In the genomic region with DNA sequence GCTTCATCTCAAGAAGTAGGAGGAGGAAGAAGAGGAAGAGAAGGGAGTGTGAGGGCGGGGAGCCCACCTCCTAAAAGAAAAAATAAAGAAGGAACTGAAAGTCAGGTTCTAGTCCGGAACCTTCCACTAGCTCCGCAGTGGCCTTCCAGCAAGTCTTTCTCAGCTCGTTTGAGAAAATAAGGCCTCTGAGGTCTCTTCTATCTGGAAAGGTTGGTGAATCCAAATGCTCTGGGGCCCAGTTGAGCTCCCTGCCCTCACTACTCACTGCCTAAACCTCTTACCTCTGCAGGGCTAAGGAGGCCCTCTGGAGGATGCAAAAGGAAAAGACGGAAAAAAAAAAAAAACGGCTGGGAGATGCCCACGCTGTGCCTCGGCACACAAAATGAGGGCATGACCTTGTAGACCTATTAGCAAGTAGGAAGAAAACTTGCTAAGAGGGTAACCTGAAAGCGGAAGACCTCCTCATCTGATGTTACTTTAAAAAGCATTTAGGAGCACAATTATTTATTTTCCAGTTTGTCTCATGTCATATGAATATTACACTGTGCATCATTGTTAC, we compare ENCODE assay signal across 1 cellular context.
TF ChIP-seq lines count a peak whose summit lies in the region.

No MANE protein-coding gene starts in this region.

TF ChIP-seq in GM12878, 131 proteins besides CTCF, POLR2A, EP300 and RAD21 (continued from another document):
- TF ChIP-seq, protein P1, sequence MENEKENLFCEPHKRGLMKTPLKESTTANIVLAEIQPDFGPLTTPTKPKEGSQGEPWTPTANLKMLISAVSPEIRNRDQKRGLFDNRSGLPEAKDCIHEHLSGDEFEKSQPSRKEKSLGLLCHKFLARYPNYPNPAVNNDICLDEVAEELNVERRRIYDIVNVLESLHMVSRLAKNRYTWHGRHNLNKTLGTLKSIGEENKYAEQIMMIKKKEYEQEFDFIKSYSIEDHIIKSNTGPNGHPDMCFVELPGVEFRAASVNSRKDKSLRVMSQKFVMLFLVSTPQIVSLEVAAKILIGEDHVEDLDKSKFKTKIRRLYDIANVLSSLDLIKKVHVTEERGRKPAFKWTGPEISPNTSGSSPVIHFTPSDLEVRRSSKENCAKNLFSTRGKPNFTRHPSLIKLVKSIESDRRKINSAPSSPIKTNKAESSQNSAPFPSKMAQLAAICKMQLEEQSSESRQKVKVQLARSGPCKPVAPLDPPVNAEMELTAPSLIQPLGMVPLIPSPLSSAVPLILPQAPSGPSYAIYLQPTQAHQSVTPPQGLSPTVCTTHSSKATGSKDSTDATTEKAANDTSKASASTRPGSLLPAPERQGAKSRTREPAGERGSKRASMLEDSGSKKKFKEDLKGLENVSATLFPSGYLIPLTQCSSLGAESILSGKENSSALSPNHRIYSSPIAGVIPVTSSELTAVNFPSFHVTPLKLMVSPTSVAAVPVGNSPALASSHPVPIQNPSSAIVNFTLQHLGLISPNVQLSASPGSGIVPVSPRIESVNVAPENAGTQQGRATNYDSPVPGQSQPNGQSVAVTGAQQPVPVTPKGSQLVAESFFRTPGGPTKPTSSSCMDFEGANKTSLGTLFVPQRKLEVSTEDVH (IDR thresholded peaks at IDR 0.05; ENCODE audit: low read depth, partially characterized antibody) = no peak
- TF ChIP-seq RBBP5 (conservative IDR thresholded peaks at IDR 0.05) = no peak
- no peak for TF ChIP-seq ZBED1 (IDR thresholded peaks at IDR 0.05; ENCODE audit: borderline replicate concordance)
- TF ChIP-seq, protein P2, sequence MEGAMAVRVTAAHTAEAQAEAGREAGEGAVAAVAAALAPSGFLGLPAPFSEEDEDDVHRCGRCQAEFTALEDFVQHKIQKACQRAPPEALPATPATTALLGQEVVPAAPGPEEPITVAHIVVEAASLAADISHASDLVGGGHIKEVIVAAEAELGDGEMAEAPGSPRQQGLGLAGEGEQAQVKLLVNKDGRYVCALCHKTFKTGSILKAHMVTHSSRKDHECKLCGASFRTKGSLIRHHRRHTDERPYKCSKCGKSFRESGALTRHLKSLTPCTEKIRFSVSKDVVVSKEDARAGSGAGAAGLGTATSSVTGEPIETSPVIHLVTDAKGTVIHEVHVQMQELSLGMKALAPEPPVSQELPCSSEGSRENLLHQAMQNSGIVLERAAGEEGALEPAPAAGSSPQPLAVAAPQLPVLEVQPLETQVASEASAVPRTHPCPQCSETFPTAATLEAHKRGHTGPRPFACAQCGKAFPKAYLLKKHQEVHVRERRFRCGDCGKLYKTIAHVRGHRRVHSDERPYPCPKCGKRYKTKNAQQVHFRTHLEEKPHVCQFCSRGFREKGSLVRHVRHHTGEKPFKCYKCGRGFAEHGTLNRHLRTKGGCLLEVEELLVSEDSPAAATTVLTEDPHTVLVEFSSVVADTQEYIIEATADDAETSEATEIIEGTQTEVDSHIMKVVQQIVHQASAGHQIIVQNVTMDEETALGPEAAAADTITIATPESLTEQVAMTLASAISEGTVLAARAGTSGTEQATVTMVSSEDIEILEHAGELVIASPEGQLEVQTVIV (IDR thresholded peaks at IDR 0.05; ENCODE audit: borderline replicate concordance, partially characterized antibody) = no peak
- no peak for TF ChIP-seq CBX5 (IDR thresholded peaks at IDR 0.05; ENCODE audit: low read depth)
- TF ChIP-seq, protein P3, sequence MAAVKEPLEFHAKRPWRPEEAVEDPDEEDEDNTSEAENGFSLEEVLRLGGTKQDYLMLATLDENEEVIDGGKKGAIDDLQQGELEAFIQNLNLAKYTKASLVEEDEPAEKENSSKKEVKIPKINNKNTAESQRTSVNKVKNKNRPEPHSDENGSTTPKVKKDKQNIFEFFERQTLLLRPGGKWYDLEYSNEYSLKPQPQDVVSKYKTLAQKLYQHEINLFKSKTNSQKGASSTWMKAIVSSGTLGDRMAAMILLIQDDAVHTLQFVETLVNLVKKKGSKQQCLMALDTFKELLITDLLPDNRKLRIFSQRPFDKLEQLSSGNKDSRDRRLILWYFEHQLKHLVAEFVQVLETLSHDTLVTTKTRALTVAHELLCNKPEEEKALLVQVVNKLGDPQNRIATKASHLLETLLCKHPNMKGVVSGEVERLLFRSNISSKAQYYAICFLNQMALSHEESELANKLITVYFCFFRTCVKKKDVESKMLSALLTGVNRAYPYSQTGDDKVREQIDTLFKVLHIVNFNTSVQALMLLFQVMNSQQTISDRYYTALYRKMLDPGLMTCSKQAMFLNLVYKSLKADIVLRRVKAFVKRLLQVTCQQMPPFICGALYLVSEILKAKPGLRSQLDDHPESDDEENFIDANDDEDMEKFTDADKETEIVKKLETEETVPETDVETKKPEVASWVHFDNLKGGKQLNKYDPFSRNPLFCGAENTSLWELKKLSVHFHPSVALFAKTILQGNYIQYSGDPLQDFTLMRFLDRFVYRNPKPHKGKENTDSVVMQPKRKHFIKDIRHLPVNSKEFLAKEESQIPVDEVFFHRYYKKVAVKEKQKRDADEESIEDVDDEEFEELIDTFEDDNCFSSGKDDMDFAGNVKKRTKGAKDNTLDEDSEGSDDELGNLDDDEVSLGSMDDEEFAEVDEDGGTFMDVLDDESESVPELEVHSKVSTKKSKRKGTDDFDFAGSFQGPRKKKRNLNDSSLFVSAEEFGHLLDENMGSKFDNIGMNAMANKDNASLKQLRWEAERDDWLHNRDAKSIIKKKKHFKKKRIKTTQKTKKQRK (IDR thresholded peaks at IDR 0.05; ENCODE audit: low read depth, low read length) = no peak
- peak; percentile 44; the same call in 1 of the 2 replicates for TF ChIP-seq SMC3 (IDR thresholded peaks at IDR 0.05; ENCODE audit: borderline replicate concordance, low read length)
- no peak for TF ChIP-seq SIN3A (IDR thresholded peaks at IDR 0.05; ENCODE audit: low read depth, low read length)
- no peak for TF ChIP-seq ZNF24 (IDR thresholded peaks at IDR 0.05)
- no peak for TF ChIP-seq RELA (IDR thresholded peaks at IDR 0.05; ENCODE audit: borderline replicate concordance, partially characterized antibody)
- TF ChIP-seq, protein P4, sequence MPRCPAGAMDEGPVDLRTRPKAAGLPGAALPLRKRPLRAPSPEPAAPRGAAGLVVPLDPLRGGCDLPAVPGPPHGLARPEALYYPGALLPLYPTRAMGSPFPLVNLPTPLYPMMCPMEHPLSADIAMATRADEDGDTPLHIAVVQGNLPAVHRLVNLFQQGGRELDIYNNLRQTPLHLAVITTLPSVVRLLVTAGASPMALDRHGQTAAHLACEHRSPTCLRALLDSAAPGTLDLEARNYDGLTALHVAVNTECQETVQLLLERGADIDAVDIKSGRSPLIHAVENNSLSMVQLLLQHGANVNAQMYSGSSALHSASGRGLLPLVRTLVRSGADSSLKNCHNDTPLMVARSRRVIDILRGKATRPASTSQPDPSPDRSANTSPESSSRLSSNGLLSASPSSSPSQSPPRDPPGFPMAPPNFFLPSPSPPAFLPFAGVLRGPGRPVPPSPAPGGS (IDR thresholded peaks at IDR 0.05; ENCODE audit: borderline replicate concordance, insufficient read depth, low read depth, low read length, poor library complexity, severe bottlenecking) = no peak
- no peak for TF ChIP-seq MYB (IDR thresholded peaks at IDR 0.05; ENCODE audit: borderline replicate concordance, low read depth, low read length)
- TF ChIP-seq PML (IDR thresholded peaks at IDR 0.05; ENCODE audit: low read length) = no peak
- no peak for TF ChIP-seq IRF4 (IDR thresholded peaks at IDR 0.05; ENCODE audit: low read depth, low read length)
- TF ChIP-seq EGR1 (IDR thresholded peaks at IDR 0.05; ENCODE audit: borderline replicate concordance in 1 of 2, low read depth in 2 of 2, low read length in 2 of 2) = no peak
- TF ChIP-seq, protein P5, sequence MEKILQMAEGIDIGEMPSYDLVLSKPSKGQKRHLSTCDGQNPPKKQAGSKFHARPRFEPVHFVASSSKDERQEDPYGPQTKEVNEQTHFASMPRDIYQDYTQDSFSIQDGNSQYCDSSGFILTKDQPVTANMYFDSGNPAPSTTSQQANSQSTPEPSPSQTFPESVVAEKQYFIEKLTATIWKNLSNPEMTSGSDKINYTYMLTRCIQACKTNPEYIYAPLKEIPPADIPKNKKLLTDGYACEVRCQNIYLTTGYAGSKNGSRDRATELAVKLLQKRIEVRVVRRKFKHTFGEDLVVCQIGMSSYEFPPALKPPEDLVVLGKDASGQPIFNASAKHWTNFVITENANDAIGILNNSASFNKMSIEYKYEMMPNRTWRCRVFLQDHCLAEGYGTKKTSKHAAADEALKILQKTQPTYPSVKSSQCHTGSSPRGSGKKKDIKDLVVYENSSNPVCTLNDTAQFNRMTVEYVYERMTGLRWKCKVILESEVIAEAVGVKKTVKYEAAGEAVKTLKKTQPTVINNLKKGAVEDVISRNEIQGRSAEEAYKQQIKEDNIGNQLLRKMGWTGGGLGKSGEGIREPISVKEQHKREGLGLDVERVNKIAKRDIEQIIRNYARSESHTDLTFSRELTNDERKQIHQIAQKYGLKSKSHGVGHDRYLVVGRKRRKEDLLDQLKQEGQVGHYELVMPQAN (conservative IDR thresholded peaks at IDR 0.05) = no peak
- no peak for TF ChIP-seq ZSCAN29 (IDR thresholded peaks at IDR 0.05)
- no peak for TF ChIP-seq BHLHE40 (IDR thresholded peaks at IDR 0.05; ENCODE audit: borderline replicate concordance in 1 of 2, low read depth in 2 of 2, low read length in 1 of 2)
- TF ChIP-seq ZNF384 (IDR thresholded peaks at IDR 0.05; ENCODE audit: borderline replicate concordance, low read depth, low read length) = peak; percentile 71
- TF ChIP-seq SPI1 (IDR thresholded peaks at IDR 0.05; ENCODE audit: borderline replicate concordance, insufficient read depth, low read depth, low read length) = peak; percentile 85
- TF ChIP-seq, protein P6, sequence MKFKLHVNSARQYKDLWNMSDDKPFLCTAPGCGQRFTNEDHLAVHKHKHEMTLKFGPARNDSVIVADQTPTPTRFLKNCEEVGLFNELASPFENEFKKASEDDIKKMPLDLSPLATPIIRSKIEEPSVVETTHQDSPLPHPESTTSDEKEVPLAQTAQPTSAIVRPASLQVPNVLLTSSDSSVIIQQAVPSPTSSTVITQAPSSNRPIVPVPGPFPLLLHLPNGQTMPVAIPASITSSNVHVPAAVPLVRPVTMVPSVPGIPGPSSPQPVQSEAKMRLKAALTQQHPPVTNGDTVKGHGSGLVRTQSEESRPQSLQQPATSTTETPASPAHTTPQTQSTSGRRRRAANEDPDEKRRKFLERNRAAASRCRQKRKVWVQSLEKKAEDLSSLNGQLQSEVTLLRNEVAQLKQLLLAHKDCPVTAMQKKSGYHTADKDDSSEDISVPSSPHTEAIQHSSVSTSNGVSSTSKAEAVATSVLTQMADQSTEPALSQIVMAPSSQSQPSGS (IDR thresholded peaks at IDR 0.05; ENCODE audit: low read length) = no peak
- no peak for TF ChIP-seq LARP7 (IDR thresholded peaks at IDR 0.05)
